Comparison of ENCODE assay signal across 8 cellular contexts in the genomic region with DNA sequence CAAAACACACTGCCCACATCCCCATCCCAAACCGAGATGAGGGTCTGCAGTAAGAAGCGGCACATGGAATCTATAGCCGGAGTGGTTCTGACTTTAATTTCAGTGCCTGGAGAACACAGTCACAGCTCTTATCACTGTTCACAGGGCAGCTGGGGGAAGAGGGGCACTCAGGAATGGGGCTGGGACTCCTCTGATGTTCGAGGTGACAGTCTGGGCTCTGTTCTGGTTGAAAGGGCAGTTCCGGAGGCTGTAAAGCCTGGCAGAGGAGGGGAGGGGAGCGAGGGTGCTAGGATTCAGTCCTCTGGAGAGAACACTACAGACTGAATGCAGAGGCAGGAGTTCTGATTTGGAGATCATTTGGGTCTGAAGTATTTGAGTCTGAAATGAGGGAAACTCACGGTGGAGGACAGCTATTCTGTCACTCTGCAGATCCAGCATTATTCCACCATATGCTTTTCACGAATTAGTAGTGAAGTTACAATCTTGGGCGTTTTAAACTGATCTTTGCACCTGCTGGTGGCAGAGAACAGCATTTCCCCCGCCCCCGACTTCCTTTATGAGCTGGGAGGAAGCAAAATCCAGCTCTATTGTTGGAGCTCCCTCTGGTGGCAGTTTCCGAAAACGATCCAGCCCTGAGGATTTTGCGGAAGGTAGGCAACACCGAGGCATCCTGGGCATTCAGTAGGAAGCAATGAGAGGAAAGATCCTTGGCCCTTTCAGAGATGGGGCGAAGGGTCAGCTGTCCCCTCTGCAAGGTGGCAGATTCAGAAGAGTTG. TPM values are rescaled to one million over a fixed set of nuclear protein-coding genes. Genes with fewer than 3 reads are reported as not detected.
DNase-seq lines count a peak whose midpoint lies in the region; ATAC-seq and TF ChIP-seq lines count a peak whose summit lies in the region.

No MANE protein-coding gene starts in this region.

- ATAC-seq in GM21825 (IDR thresholded peaks at IDR 0.05; ENCODE audit: unreplicated experiment) = peak; percentile 85

- intact Hi-C loops in testis (cut with DNase I; ENCODE audit: low total_unique reads) = loop anchor here (5.0 kb wide), 1 partner anchor 377 kb away; no protein-coding TSS in a partner anchor

- TF ChIP-seq POLR2A in testis (IDR thresholded peaks at IDR 0.05) = no peak

- no peaks in the 10 kb centered on the region for H4K20me1 ChIP-seq in KMS-11 (ENCODE audit: insufficient read depth)
- H4K20me1 ChIP-seq in osteoblast (ENCODE audit: insufficient read depth, low read length) = no peaks in the 10 kb centered on the region

- H3K36me3 ChIP-seq in KMS-11 (ENCODE audit: insufficient read depth) = no peaks in the 10 kb centered on the region
- no peaks in the 10 kb centered on the region for H3K36me3 ChIP-seq in osteoblast (ENCODE audit: insufficient read depth, low read length)
- H3K36me3 ChIP-seq in testis (ENCODE audit: low read depth, missing control alignments) = no peaks in the 10 kb centered on the region

- H3K4me1 ChIP-seq in KMS-11 (ENCODE audit: low read depth, poor library complexity, severe bottlenecking) (peaks cover 7% of the 10 kb centered on the region), osteoblast (ENCODE audit: insufficient read depth, low read length) (peaks cover 8% of the 10 kb centered on the region), testis (peaks cover 7% of the 10 kb centered on the region)

- peak; percentile 86 for TF ChIP-seq CTCF in KMS-11 (conservative IDR thresholded peaks at IDR 0.05; ENCODE audit: low read depth, low read length)
- peak; percentile 93 for TF ChIP-seq CTCF in osteoblast (IDR thresholded peaks at IDR 0.05; ENCODE audit: extremely low read depth, low read depth, low read length)
- peak; percentile 71 to 77 (median 74) for TF ChIP-seq CTCF in testis (IDR thresholded peaks at IDR 0.05)

- no peak overlapping the region for H3K27ac ChIP-seq in KMS-11
- H3K27ac ChIP-seq in osteoblast (ENCODE audit: low read depth, low read length) = no peak overlapping the region
- H3K27ac ChIP-seq in testis = no peak overlapping the region

- 5 to 6% methylated on average over 13 to 16 of the region's 16 CpGs for WGBS in testis, 2 donors

- DNase-seq in ELF-1 (ENCODE audit: low read depth, low spot score) (peak; percentile 95), SHP77 (lab: John Stamatoyannopoulos, UW) (peak; percentile 64 to 71), glomerular visceral epithelial cell (ENCODE audit: extremely low spot score) (peak; percentile 81), osteoblast (ENCODE audit: insufficient read length, low spot score, missing footprints) (peak; percentile 94), testis (peak; percentile 87)
- peak; percentile 47 to 73 (median 64) for DNase-seq in activated naive CD4-positive, alpha-beta T cell (lab: John Stamatoyannopoulos, UW)

- peak overlapping the region; percentile 80; the same call in 1 of the 2 replicates for H3K4me2 ChIP-seq in KMS-11
- peak overlapping the region; percentile 93 for H3K4me2 ChIP-seq in osteoblast (ENCODE audit: insufficient read depth, low read length)

- H3K79me2 ChIP-seq in KMS-11 (ENCODE audit: insufficient read depth, low read depth) (no peaks in the 10 kb centered on the region), osteoblast (ENCODE audit: insufficient read depth, low read length) (no peaks in the 10 kb centered on the region)

- H3K27me3 ChIP-seq in KMS-11 (ENCODE audit: insufficient read depth, low read depth) = no peaks in the 10 kb centered on the region
- H3K27me3 ChIP-seq in osteoblast (ENCODE audit: insufficient read depth, low read length) = peaks cover 42% of the 10 kb centered on the region
- no peaks in the 10 kb centered on the region for H3K27me3 ChIP-seq in testis

- no peak overlapping the region for H3K4me3 ChIP-seq in KMS-11 (IDR thresholded peaks at IDR 0.05; ENCODE audit: insufficient read depth, low read depth, low read length)
- peak overlapping the region; percentile 63 for H3K4me3 ChIP-seq in osteoblast (ENCODE audit: insufficient read depth, low read length)
- H3K4me3 ChIP-seq in testis = peak overlapping the region; percentile 5 to 41

- H2AFZ ChIP-seq in KMS-11 (ENCODE audit: low read depth) (peak overlapping the region; percentile 99), osteoblast (ENCODE audit: low read length) (peak overlapping the region; percentile 91)

- H3K9me3 ChIP-seq in osteoblast (ENCODE audit: low read depth, low read length) (no peaks in the 10 kb centered on the region), testis (no peaks in the 10 kb centered on the region)

- H3K9ac ChIP-seq in KMS-11 = peak overlapping the region; percentile 66; the same call in 1 of the 2 replicates

RNA-seq across cellular contexts. Expression of a gene that starts 22.7 kb away (rescaled TPM):
- total RNA-seq in osteoblast = not detected in 2 replicates
- total RNA-seq in testis = not detected
- 0.66 TPM for polyA plus RNA-seq in testis (ENCODE audit: insufficient read depth, low read depth, low replicate concordance)

RNA-seq across cellular contexts. Expression of a gene that starts 36.6 kb away (rescaled TPM):
- total RNA-seq in osteoblast = not detected in 2 replicates
- total RNA-seq in testis = under 1 TPM; 0.56 to 0.71 TPM
- 0.47 TPM for polyA plus RNA-seq in testis (ENCODE audit: insufficient read depth, low read depth, low replicate concordance)
